ENCODE assay signal across 1 cellular context in genomic region chr6:42539135-42539534, GRCh38.
TF ChIP-seq lines count a peak whose summit lies in the region.

No MANE protein-coding gene starts in this region.

TF ChIP-seq in HEK293, 187 proteins besides CTCF, POLR2A, EP300 and RAD21 (continued from another document):
- TF ChIP-seq, protein P1, sequence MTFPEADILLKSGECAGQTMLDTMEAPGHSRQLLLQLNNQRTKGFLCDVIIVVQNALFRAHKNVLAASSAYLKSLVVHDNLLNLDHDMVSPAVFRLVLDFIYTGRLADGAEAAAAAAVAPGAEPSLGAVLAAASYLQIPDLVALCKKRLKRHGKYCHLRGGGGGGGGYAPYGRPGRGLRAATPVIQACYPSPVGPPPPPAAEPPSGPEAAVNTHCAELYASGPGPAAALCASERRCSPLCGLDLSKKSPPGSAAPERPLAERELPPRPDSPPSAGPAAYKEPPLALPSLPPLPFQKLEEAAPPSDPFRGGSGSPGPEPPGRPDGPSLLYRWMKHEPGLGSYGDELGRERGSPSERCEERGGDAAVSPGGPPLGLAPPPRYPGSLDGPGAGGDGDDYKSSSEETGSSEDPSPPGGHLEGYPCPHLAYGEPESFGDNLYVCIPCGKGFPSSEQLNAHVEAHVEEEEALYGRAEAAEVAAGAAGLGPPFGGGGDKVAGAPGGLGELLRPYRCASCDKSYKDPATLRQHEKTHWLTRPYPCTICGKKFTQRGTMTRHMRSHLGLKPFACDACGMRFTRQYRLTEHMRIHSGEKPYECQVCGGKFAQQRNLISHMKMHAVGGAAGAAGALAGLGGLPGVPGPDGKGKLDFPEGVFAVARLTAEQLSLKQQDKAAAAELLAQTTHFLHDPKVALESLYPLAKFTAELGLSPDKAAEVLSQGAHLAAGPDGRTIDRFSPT (tag by site-specific recombination; IDR thresholded peaks at IDR 0.05), result no peak
- no peak for TF ChIP-seq ZNF768 (tag by site-specific recombination; IDR thresholded peaks at IDR 0.05)
- TF ChIP-seq, protein P2, sequence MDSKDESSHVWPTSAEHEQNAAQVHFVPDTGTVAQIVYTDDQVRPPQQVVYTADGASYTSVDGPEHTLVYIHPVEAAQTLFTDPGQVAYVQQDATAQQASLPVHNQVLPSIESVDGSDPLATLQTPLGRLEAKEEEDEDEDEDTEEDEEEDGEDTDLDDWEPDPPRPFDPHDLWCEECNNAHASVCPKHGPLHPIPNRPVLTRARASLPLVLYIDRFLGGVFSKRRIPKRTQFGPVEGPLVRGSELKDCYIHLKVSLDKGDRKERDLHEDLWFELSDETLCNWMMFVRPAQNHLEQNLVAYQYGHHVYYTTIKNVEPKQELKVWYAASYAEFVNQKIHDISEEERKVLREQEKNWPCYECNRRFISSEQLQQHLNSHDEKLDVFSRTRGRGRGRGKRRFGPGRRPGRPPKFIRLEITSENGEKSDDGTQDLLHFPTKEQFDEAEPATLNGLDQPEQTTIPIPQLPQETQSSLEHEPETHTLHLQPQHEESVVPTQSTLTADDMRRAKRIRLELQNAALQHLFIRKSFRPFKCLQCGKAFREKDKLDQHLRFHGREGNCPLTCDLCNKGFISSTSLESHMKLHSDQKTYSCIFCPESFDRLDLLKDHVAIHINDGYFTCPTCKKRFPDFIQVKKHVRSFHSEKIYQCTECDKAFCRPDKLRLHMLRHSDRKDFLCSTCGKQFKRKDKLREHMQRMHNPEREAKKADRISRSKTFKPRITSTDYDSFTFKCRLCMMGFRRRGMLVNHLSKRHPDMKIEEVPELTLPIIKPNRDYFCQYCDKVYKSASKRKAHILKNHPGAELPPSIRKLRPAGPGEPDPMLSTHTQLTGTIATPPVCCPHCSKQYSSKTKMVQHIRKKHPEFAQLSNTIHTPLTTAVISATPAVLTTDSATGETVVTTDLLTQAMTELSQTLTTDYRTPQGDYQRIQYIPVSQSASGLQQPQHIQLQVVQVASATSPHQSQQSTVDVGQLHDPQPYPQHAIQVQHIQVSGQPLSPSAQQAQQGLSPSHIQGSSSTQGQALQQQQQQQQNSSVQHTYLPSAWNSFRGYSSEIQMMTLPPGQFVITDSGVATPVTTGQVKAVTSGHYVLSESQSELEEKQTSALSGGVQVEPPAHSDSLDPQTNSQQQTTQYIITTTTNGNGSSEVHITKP (tag by site-specific recombination; IDR thresholded peaks at IDR 0.05), result 0 out of 2 replicates have a peak, but pooled peaks have one; percentile 13
